ENCODE assay signal across 35 cellular contexts in the genomic region with DNA sequence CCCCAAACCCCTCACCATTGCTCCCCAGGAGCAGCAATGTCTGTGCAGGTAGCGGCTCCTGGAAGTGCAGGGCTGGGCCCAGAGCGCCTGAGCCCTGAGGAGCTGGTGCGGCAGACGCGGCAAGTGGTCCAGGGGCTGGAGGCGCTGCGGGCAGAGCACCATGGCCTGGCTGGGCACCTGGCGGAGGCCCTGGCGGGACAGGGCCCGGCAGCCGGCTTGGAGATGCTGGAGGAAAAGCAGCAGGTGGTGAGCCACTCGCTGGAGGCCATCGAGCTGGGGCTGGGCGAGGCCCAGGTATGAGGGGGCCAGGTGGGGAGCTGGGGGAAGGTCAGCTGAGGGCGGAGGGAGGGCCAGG. TPM values are rescaled to one million over a fixed set of nuclear protein-coding genes. Genes with fewer than 3 reads are reported as not detected.
"Had no signal": no experiment of that assay in that cellular context is flagged by ENCODE, and none has a peak within 500 bp of the region (broad histone marks: within the 10 kb centered on the region; RNA-seq: fewer than 3 reads in every experiment).

No MANE protein-coding gene starts in this region.

- H3K9me3 ChIP-seq: SJCRH30 had no signal

- H3K4me3 Mint-ChIP-seq: activated CD4-positive, alpha-beta T cell treated with anti-CD3 and anti-CD28 coated beads, Interleukin-2, amount 10 ng/mL, durations not matched to agents 24 days and 14 days; activated CD8-positive, alpha-beta T cell treated with anti-CD3 and anti-CD28 coated beads for 36 hours; activated naive CD8-positive, alpha-beta T cell treated with anti-CD3 and anti-CD28 coated beads for 36 hours; activated T-cell treated with anti-CD3 and anti-CD28 coated beads, Interleukin-2, amount 50 U/mL, for 72 hours; activated T-helper 17 cell treated with anti-CD3 and anti-CD28 coated beads, Interleukin-2, amount 50 U/mL, for 72 hours had no signal

- FAIRE-seq: RCC 7860, TTC549 had no signal

- H3K36me3 Mint-ChIP-seq: activated naive CD8-positive, alpha-beta T cell treated with anti-CD3 and anti-CD28 coated beads for 36 hours had no signal

- DNase-seq: activated CD4-positive, alpha-beta T cell treated with anti-CD3 and anti-CD28 coated beads, Interleukin-2, amount 10 ng/mL, durations not matched to agents 24 days and 14 days; activated CD4-positive, alpha-beta T cell treated with anti-CD3 and anti-CD28 coated beads, Interleukin-2, amount 50 U/mL, for 4 hours; activated CD8-positive, alpha-beta T cell treated with anti-CD3 and anti-CD28 coated beads for 36 hours; activated effector memory CD4-positive, alpha-beta T cell treated with anti-CD3 and anti-CD28 coated beads, Interleukin-2, amount 50 U/mL, for 16 hours; activated naive CD4-positive, alpha-beta T cell; activated naive CD4-positive, alpha-beta T cell treated with anti-CD3 and anti-CD28 coated beads, Interleukin-2, amount 50 U/mL, for 16 hours; activated naive CD8-positive, alpha-beta T cell treated with anti-CD3 and anti-CD28 coated beads for 36 hours; activated T-cell treated with anti-CD3 and anti-CD28 coated beads, Interleukin-2, amount 50 U/mL, for 1 hour; activated T-cell treated with anti-CD3 and anti-CD28 coated beads, Interleukin-2, amount 50 U/mL, for 72 hours; amniotic stem cell; aorta; brain microvascular endothelial cell; central memory CD4-positive, alpha-beta T cell; Karpas-422; MM.1S; MV-4-11; NCI-H1092; NCI-H1436 treated with DMSO at 0.1 percent for 48 hours; NCI-H1694 treated with DMSO at 0.1 percent for 48 hours; NCI-H2029; NCI-H510A; NCI-H526; NCI-H748 treated with DMSO at 0.1 percent for 48 hours; NK-92 treated with Interleukin-12 subunit alpha and Interleukin-12 subunit beta, amount 100 ng/mL, for 24 hours; PC-3; SHP77; SJCRH30; T1000 had no signal

- H3K36me3 ChIP-seq: SJCRH30 had no signal

- H3K4me3 ChIP-seq: SJCRH30, SK-N-MC had no signal

- H3K27ac ChIP-seq: brain microvascular endothelial cell, SJCRH30, SK-N-MC had no signal

- H3K27me3 ChIP-seq: brain microvascular endothelial cell had no signal

- H3K4me1 Mint-ChIP-seq: activated CD4-positive, alpha-beta T cell treated with anti-CD3 and anti-CD28 coated beads, Interleukin-2, amount 10 ng/mL, durations not matched to agents 24 days and 14 days; activated naive CD8-positive, alpha-beta T cell treated with anti-CD3 and anti-CD28 coated beads for 36 hours; activated T-helper 17 cell treated with anti-CD3 and anti-CD28 coated beads, Interleukin-2, amount 50 U/mL, for 72 hours had no signal

- ATAC-seq: activated CD8-positive, alpha-beta T cell treated with anti-CD3 and anti-CD28 coated beads for 36 hours; activated T-cell treated with anti-CD3 and anti-CD28 coated beads, Interleukin-2, amount 50 U/mL, for 72 hours; activated T-helper 17 cell treated with anti-CD3 and anti-CD28 coated beads, Interleukin-2, amount 50 U/mL, for 72 hours; PC-3 had no signal

- H3K4me1 ChIP-seq: SJCRH30 had no signal

- H3K27ac Mint-ChIP-seq: activated CD4-positive, alpha-beta T cell treated with anti-CD3 and anti-CD28 coated beads, Interleukin-2, amount 10 ng/mL, durations not matched to agents 24 days and 14 days; activated CD8-positive, alpha-beta T cell treated with anti-CD3 and anti-CD28 coated beads for 36 hours; activated naive CD8-positive, alpha-beta T cell treated with anti-CD3 and anti-CD28 coated beads for 36 hours; activated T-cell treated with anti-CD3 and anti-CD28 coated beads, Interleukin-2, amount 50 U/mL, for 72 hours; activated T-helper 17 cell treated with anti-CD3 and anti-CD28 coated beads, Interleukin-2, amount 50 U/mL, for 72 hours had no signal

- H3K9me3 Mint-ChIP-seq: activated CD4-positive, alpha-beta T cell treated with anti-CD3 and anti-CD28 coated beads, Interleukin-2, amount 10 ng/mL, durations not matched to agents 24 days and 14 days; activated CD8-positive, alpha-beta T cell treated with anti-CD3 and anti-CD28 coated beads for 36 hours; activated naive CD8-positive, alpha-beta T cell treated with anti-CD3 and anti-CD28 coated beads for 36 hours; activated T-cell treated with anti-CD3 and anti-CD28 coated beads, Interleukin-2, amount 50 U/mL, for 72 hours; activated T-helper 17 cell treated with anti-CD3 and anti-CD28 coated beads, Interleukin-2, amount 50 U/mL, for 72 hours had no signal

RNA-seq across cellular contexts. Expression of a gene that starts 4.9 kb away (rescaled TPM):
- total RNA-seq: activated CD4-positive, alpha-beta T cell treated with anti-CD3 and anti-CD28 coated beads, Interleukin-2, amount 10 ng/mL, durations not matched to agents 24 days and 14 days; activated CD8-positive, alpha-beta memory T cell treated with anti-CD3 and anti-CD28 coated beads for 36 hours; activated CD8-positive, alpha-beta T cell treated with anti-CD3 and anti-CD28 coated beads for 36 hours; activated naive CD8-positive, alpha-beta T cell treated with anti-CD3 and anti-CD28 coated beads for 36 hours; aorta; SJCRH30; T-helper 1 cell treated with Interleukin-12 subunit alpha and Interleukin-12 subunit beta and Interleukin-4 antibody, amounts not matched to agents 30 ng/mL and 1 ng/mL, for 36 hours; T-helper 2 cell treated with Interferon-gamma antibody and Interleukin-4, amounts not matched to agents 100 ng/mL and 5 ng/mL, for 36 hours had no signal
- polyA plus RNA-seq: aorta had no signal

RNA-seq across cellular contexts. Expression of a gene that starts 22.8 kb away (rescaled TPM):
- total RNA-seq: activated CD4-positive, alpha-beta T cell treated with anti-CD3 and anti-CD28 coated beads, Interleukin-2, amount 10 ng/mL, durations not matched to agents 24 days and 14 days; activated CD8-positive, alpha-beta memory T cell treated with anti-CD3 and anti-CD28 coated beads for 36 hours; activated CD8-positive, alpha-beta T cell treated with anti-CD3 and anti-CD28 coated beads for 36 hours; activated naive CD8-positive, alpha-beta T cell treated with anti-CD3 and anti-CD28 coated beads for 36 hours; activated T-cell treated with anti-CD3 and anti-CD28 coated beads, Interleukin-2, amount 50 U/mL, for 72 hours; activated T-helper 17 cell treated with anti-CD3 and anti-CD28 coated beads, Interleukin-2, amount 50 U/mL, for 72 hours; aorta; PC-3; T-helper 1 cell treated with Interleukin-12 subunit alpha and Interleukin-12 subunit beta and Interleukin-4 antibody, amounts not matched to agents 30 ng/mL and 1 ng/mL, for 36 hours; T-helper 2 cell treated with Interferon-gamma antibody and Interleukin-4, amounts not matched to agents 100 ng/mL and 5 ng/mL, for 36 hours had no signal
